In genomic region chr12:70661762-70662161, GRCh38 we compare ENCODE assay signal across 10 cellular contexts.
DNase-seq lines count a peak whose midpoint lies in the region; ATAC-seq and TF ChIP-seq lines count a peak whose summit lies in the region.
"Had no signal": no experiment of that assay in that cellular context is flagged by ENCODE, and none has a peak within 500 bp of the region (broad histone marks: within the 10 kb centered on the region; RNA-seq: fewer than 3 reads in every experiment).

No MANE protein-coding gene starts in this region.

- H3K4me2 ChIP-seq in OCI-LY3 (ENCODE audit: low read length), result peak overlapping the region; percentile 64

- H3K27ac ChIP-seq in OCI-LY3 (ENCODE audit: low read length) (peak overlapping the region; percentile 51), epithelial cell of prostate (peak overlapping the region; percentile 48)

- H4K20me1 ChIP-seq in OCI-LY3 (ENCODE audit: insufficient read depth, low read length), result no peaks in the 10 kb centered on the region

- H3K9ac ChIP-seq in OCI-LY3 (ENCODE audit: low read length), result peak overlapping the region; percentile 29; the same call in 1 of the 2 replicates

- ATAC-seq in HG03135 (IDR thresholded peaks at IDR 0.05; ENCODE audit: unreplicated experiment), result no peak
- no peak for ATAC-seq in GM19324 (IDR thresholded peaks at IDR 0.05; ENCODE audit: low FRiP score, unreplicated experiment)

- H3K9me3 ChIP-seq in OCI-LY3 (ENCODE audit: insufficient read depth, low read length), result no peaks in the 10 kb centered on the region

- no peaks in the 10 kb centered on the region for H3K36me3 ChIP-seq in OCI-LY3 (replicated peaks; ENCODE audit: low read depth, low read length)

- peaks cover 23% of the 10 kb centered on the region for H3K4me1 ChIP-seq in OCI-LY3 (ENCODE audit: low read length)

- TF ChIP-seq CTCF in OCI-LY3 (IDR thresholded peaks at IDR 0.05; ENCODE audit: low read depth, low read length), result no peak

- H3K27me3 ChIP-seq in OCI-LY3 (ENCODE audit: low read depth, low read length), result no peaks in the 10 kb centered on the region

- peak overlapping the region; percentile 42 for H3K4me3 ChIP-seq in OCI-LY3 (ENCODE audit: low read length)

- peak overlapping the region; percentile 63 for H2AFZ ChIP-seq in OCI-LY3 (ENCODE audit: low read depth, low read length)

- DNase-seq in GM03348 (ENCODE audit: low spot score), result peak; percentile 77
- no peak for DNase-seq in epithelial cell of prostate (ENCODE audit: low read depth, low spot score)
- DNase-seq in putamen (ENCODE audit: low spot score), result peak; percentile 65
- no peak for DNase-seq in T-helper 9 cell
- no peak for DNase-seq in 8988T
- DNase-seq: activated T-cell treated with anti-CD3 and anti-CD28 coated beads, Interleukin-2, amount 50 U/mL, for 24 hours; NCI-H524 had no signal

- no peaks in the 10 kb centered on the region for H3K79me2 ChIP-seq in OCI-LY3 (ENCODE audit: low read length)

Comparison
In these comparisons a context has a peak if more than half of its experiments do, and no peak if none do; other contexts are left out.
1. DNase-seq: peak in GM03348 (single experiment) and putamen (single experiment); none in epithelial cell of prostate (single experiment), T-helper 9 cell (single experiment) and 8988T (single experiment).